15 cellular contexts compared by ENCODE assay signal in the genomic region with DNA sequence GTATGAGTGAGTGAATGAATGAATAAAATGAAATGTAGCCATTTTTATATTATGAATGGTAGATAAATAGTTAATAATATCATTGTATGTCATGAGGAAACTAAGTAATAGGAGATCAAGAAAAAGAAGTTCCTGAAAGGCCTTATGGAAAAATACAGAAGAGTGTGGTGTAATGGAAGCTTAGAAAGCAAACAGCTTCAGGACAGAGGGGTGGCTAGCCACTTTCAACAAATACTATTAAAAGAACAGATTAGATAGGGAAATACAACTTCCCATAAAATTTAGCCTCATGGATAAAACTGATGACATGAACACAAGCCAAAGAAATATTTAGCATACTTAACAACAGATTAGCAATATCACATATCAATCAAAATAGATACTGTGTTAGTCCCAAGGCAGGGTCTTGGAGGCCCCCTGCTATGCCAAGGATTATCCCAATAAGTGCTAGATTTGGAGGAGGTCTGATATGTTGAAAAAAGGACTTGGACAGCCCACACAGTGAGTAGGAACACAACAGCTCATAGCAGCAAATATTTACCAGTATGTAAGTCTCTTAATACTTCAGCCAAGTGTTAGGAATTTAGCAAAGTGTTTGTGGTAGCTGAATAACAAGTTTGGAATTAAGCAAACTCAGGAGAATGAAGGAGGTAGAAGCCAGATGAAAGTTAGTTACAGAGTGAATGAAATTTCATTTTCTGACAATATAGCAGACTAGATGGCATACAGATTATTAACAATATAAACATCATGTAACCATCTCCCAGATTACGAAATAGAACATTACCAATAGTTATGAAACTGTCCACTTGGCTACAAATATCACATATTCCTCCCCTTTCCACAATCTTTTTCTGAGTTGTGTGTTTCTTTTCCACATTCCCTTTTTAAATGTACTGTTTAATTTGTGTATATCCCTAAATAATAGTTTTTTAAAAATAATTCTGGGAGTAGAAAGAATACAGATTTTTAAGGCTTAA.
DNase-seq lines count a peak whose midpoint lies in the region; FAIRE-seq and TF ChIP-seq lines count a peak whose summit lies in the region.
"Had no signal": no experiment of that assay in that cellular context is flagged by ENCODE, and none has a peak within 500 bp of the region (broad histone marks: within the 10 kb centered on the region; RNA-seq: fewer than 3 reads in every experiment).

No MANE protein-coding gene starts in this region.

- peaks cover 41% of the 10 kb centered on the region for H3K4me1 Mint-ChIP-seq in mesothelial cell of epicardium
- no peaks in the 10 kb centered on the region for H3K4me1 Mint-ChIP-seq in T-helper 2 cell treated with Interferon-gamma antibody and Interleukin-4, amounts not matched to agents 5 μg/mL and 100 μg/mL, for 36 hours (ENCODE audit: low read depth)

- H3K27ac Mint-ChIP-seq in mesothelial cell of epicardium, result peak overlapping the region; percentile 28
- H3K27ac Mint-ChIP-seq in T-helper 2 cell treated with Interferon-gamma antibody and Interleukin-4, amounts not matched to agents 5 μg/mL and 100 μg/mL, for 36 hours, result no peak overlapping the region

- H3K36me3 Mint-ChIP-seq in mesothelial cell of epicardium, result peaks cover 2% of the 10 kb centered on the region
- no peaks in the 10 kb centered on the region for H3K36me3 Mint-ChIP-seq in T-helper 2 cell treated with Interferon-gamma antibody and Interleukin-4, amounts not matched to agents 5 μg/mL and 100 μg/mL, for 36 hours (ENCODE audit: low read depth)

- DNase-seq in AG08395 (ENCODE audit: low spot score) (peak; percentile 53), LHCN-M2 (ENCODE audit: low read depth) (peak; percentile 69), dedifferentiated amniotic fluid mesenchymal stem cell (ENCODE audit: extremely low spot score) (peak; percentile 58), mesothelial cell of epicardium (ENCODE audit: low spot score in 2 of 2, unreplicated experiment in 2 of 2) (no peak), SIG-M5 treated with dmso at 0.1 percent for 504 hours (lab: John Stamatoyannopoulos, UW; ENCODE audit: unreplicated experiment) (no peak), KBM-7 (no peak), urothelium cell line (ENCODE audit: low spot score) (no peak)
- DNase-seq in T-helper 2 cell treated with Interferon-gamma antibody and Interleukin-4, amounts not matched to agents 5 μg/mL and 100 μg/mL, for 36 hours (ENCODE audit: low spot score), result no peak
- DNase-seq: activated CD4-positive, CD25-positive, alpha-beta regulatory T cell; activated naive CD4-positive, alpha-beta T cell treated with anti-CD3 and anti-CD28 coated beads, Interleukin-2, amount 50 U/mL, for 16 hours; cortex of kidney; DMS79 treated with DMSO at 0.1 percent for 48 hours; stimulated activated CD4-positive, alpha-beta T cell treated with anti-CD3 and anti-CD28 coated beads, Interleukin-2, amount 100 ng/mL, for 24 hours; SW 1271 had no signal

- H3K27me3 Mint-ChIP-seq in mesothelial cell of epicardium (ENCODE audit: low read depth), result no peaks in the 10 kb centered on the region
- no peaks in the 10 kb centered on the region for H3K27me3 Mint-ChIP-seq in T-helper 2 cell treated with Interferon-gamma antibody and Interleukin-4, amounts not matched to agents 5 μg/mL and 100 μg/mL, for 36 hours (ENCODE audit: low read depth)

- peaks cover 20% of the 10 kb centered on the region for H3K9me3 Mint-ChIP-seq in mesothelial cell of epicardium
- H3K9me3 Mint-ChIP-seq in T-helper 2 cell treated with Interferon-gamma antibody and Interleukin-4, amounts not matched to agents 5 μg/mL and 100 μg/mL, for 36 hours, result peaks cover 12% of the 10 kb centered on the region

- H3K4me3 Mint-ChIP-seq in mesothelial cell of epicardium, result no peak overlapping the region
- no peak overlapping the region for H3K4me3 Mint-ChIP-seq in T-helper 2 cell treated with Interferon-gamma antibody and Interleukin-4, amounts not matched to agents 5 μg/mL and 100 μg/mL, for 36 hours

- in situ Hi-C loops in KBM-7 (cut with MboI; ENCODE audit: low pct_unique_long_range_greater_than_20kb, low sequenced_read_pairs), result no loop called here

- no peak for FAIRE-seq in urothelium cell line (lab: Jason Lieb, UNC)
- FAIRE-seq: GM19239 had no signal

- TF ChIP-seq CTCF in mesothelial cell of epicardium (IDR thresholded peaks at IDR 0.05; ENCODE audit: unreplicated experiment), result no peak

Comparison
In these comparisons a context has a peak if more than half of its experiments do, and no peak if none do; other contexts are left out.
1. DNase-seq: peak in AG08395 (single experiment), LHCN-M2 (single experiment) and dedifferentiated amniotic fluid mesenchymal stem cell (single experiment); none in mesothelial cell of epicardium (0 of 2), SIG-M5 treated with dmso at 0.1 percent for 504 hours (single experiment), T-helper 2 cell treated with Interferon-gamma antibody and Interleukin-4, amounts not matched to agents 5 μg/mL and 100 μg/mL, for 36 hours (single experiment), KBM-7 (single experiment) and urothelium cell line (single experiment).